In genomic region chr7:149799397-149800168, GRCh38 we compare ENCODE assay signal across 8 cellular contexts. TPM values are rescaled to one million over a fixed set of nuclear protein-coding genes. Genes with fewer than 3 reads are reported as not detected.
DNase-seq lines count a peak whose midpoint lies in the region; ATAC-seq and TF ChIP-seq lines count a peak whose summit lies in the region.

No MANE protein-coding gene starts in this region.

- ATAC-seq in central memory CD8-positive, alpha-beta T cell (replicated peaks; ENCODE audit: extremely low read depth, poor library complexity, severe bottlenecking), result peak; percentile 52
- ATAC-seq in sciatic nerve, result no peak

- no peak for TF ChIP-seq POLR2A in prostate gland (IDR thresholded peaks at IDR 0.05)

- 71% methylated on average over 8 of the region's 8 CpGs for WGBS in prostate gland

- intact Hi-C loops in sciatic nerve (cut with DNase I) (no loop called here), prostate gland (cut with DNase I) (no loop called here)

- H3K4me1 Mint-ChIP-seq in central memory CD8-positive, alpha-beta T cell, result no peaks in the 10 kb centered on the region

- no peaks in the 10 kb centered on the region for H3K27me3 ChIP-seq in prostate gland (replicated peaks; ENCODE audit: insufficient read depth)

- H3K9me3 Mint-ChIP-seq in central memory CD8-positive, alpha-beta T cell, result no peaks in the 10 kb centered on the region

- H3K27ac ChIP-seq in prostate gland, result no peak overlapping the region

- H3K4me1 ChIP-seq in prostate gland (replicated peaks), result no peaks in the 10 kb centered on the region

- no peaks in the 10 kb centered on the region for H3K9me3 ChIP-seq in prostate gland

- peaks cover 9% of the 10 kb centered on the region for H3K27me3 Mint-ChIP-seq in central memory CD8-positive, alpha-beta T cell

- H3K4me3 Mint-ChIP-seq in central memory CD8-positive, alpha-beta T cell, result no peak overlapping the region

- TF ChIP-seq CTCF in prostate gland (IDR thresholded peaks at IDR 0.05), result no peak

- H3K36me3 Mint-ChIP-seq in central memory CD8-positive, alpha-beta T cell (ENCODE audit: insufficient read depth), result no peaks in the 10 kb centered on the region

- no peak overlapping the region for H3K27ac Mint-ChIP-seq in central memory CD8-positive, alpha-beta T cell (ENCODE audit: low read depth)

- no peaks in the 10 kb centered on the region for H3K36me3 ChIP-seq in prostate gland

- DNase-seq in activated gamma-delta T cell treated with Interleukin-2 at 50 U/mL for 16 hours (peak; percentile 60), activated gamma-delta T cell (lab: John Stamatoyannopoulos, UW) (no peak), T-helper 22 cell (ENCODE audit: low read depth) (peak; percentile 14), sciatic nerve (ENCODE audit: low spot score) (peak; percentile 69), prostate gland (ENCODE audit: low spot score) (no peak), ureter (ENCODE audit: low spot score) (no peak), amniotic stem cell (lab: John Stamatoyannopoulos, UW) (no peak)
- peak; percentile 34 to 37 for DNase-seq in central memory CD8-positive, alpha-beta T cell (ENCODE audit: low spot score in 2 of 2)

- no peak overlapping the region for H3K4me3 ChIP-seq in prostate gland

RNA-seq across cellular contexts. Expression of gene ZNF467, which starts 26.2 kb away (rescaled TPM):
- 10.1 TPM for total RNA-seq in sciatic nerve
- total RNA-seq in prostate gland, result 1 to 10 TPM; 6.0 to 7.9 TPM
- 9.7 TPM for total RNA-seq in ureter

RNA-seq across cellular contexts. Expression of gene ZNF862, which starts 38.6 kb away (rescaled TPM):
- total RNA-seq in sciatic nerve, result 34.1 TPM
- total RNA-seq in prostate gland, result 10 to 100 TPM; 19.8 to 25.4 TPM
- 24.6 TPM for total RNA-seq in ureter

Comparison
In these comparisons a context has a peak if more than half of its experiments do, and no peak if none do; other contexts are left out.
1. DNase-seq: peak in activated gamma-delta T cell treated with Interleukin-2 at 50 U/mL for 16 hours (single experiment), T-helper 22 cell (single experiment), central memory CD8-positive, alpha-beta T cell (2 of 2) and sciatic nerve (single experiment); none in activated gamma-delta T cell (single experiment), prostate gland (single experiment), ureter (single experiment) and amniotic stem cell (single experiment).